22 cellular contexts compared by ENCODE assay signal in the genomic region with DNA sequence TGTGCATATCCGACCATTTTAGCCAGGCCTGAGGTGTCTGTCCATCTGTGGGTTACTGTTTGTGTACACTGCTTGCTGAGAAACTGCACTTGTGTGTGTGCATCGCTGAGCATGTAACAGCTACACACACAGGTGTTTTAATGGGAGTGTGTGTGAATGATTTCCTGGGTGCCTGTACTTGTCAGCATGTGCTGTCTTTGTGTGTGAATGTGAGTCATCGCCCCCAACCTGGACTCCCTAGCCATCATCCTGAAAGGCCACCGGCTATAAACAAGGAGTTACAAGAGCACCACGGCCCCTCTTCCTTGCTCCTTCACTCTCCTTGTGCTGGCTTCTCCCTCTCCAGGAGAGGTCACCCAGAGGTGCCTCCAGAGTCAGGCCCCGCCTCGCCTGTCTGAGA.
DNase-seq lines count a peak whose midpoint lies in the region; ATAC-seq and TF ChIP-seq lines count a peak whose summit lies in the region.
"Had no signal": no experiment of that assay in that cellular context is flagged by ENCODE, and none has a peak within 500 bp of the region (broad histone marks: within the 10 kb centered on the region; RNA-seq: fewer than 3 reads in every experiment).

No MANE protein-coding gene starts in this region.

- DNase-seq in NCI-H748 (lab: John Stamatoyannopoulos, UW; ENCODE audit: unreplicated experiment): peak; percentile 40
- no peak for DNase-seq in NCI-H748 treated with DMSO at 0.1 percent for 48 hours (lab: John Stamatoyannopoulos, UW)
- peak; percentile 18 for DNase-seq in RWPE1 (ENCODE audit: low spot score)
- peak; percentile 16 for DNase-seq in kidney epithelial cell (ENCODE audit: low read depth)
- no peak for DNase-seq in islet precursor cell
- no peak for DNase-seq in right cardiac atrium
- DNase-seq: activated B cell treated with CpG ODN at 0.5 μM for 24 hours; activated CD4-positive, alpha-beta T cell treated with anti-CD3 and anti-CD28 coated beads, Interleukin-2, amount 50 U/mL, for 4 hours; activated naive CD4-positive, alpha-beta T cell treated with anti-CD3 and anti-CD28 coated beads, Interleukin-2, amount 10 ng/mL, durations not matched to agents 7 days and 5 days; amniotic stem cell; IMR-90; kidney; NCI-H1105; NCI-H526 treated with DMSO at 0.1 percent for 48 hours; psoas muscle; Right ventricle myocardium superior; stimulated activated CD4-positive, alpha-beta T cell treated with anti-CD3 and anti-CD28 coated beads, Interleukin-1b, Interleukin-23, amount 100 ng/mL, for 48 hours; T1000; upper lobe of left lung had no signal

- H3K27me3 ChIP-seq in kidney epithelial cell (ENCODE audit: control insufficient read depth, insufficient read depth, low read length) (no peaks in the 10 kb centered on the region), right cardiac atrium (ENCODE audit: control insufficient read depth, insufficient read depth) (no peaks in the 10 kb centered on the region)
- H3K27me3 ChIP-seq: upper lobe of left lung had no signal

- no peaks in the 10 kb centered on the region for H3K9me3 ChIP-seq in right cardiac atrium (ENCODE audit: control insufficient read depth, low read length)
- H3K9me3 ChIP-seq: neutrophil, psoas muscle, upper lobe of left lung had no signal

- TF ChIP-seq CTCF in RWPE1 (conservative IDR thresholded peaks at IDR 0.05; ENCODE audit: low read depth) (no peak), kidney epithelial cell (IDR thresholded peaks at IDR 0.05; ENCODE audit: insufficient read depth, low read length, poor library complexity, severe bottlenecking) (no peak)

- H3K4me1 ChIP-seq in right cardiac atrium (ENCODE audit: control insufficient read depth, insufficient read depth, low read length): no peaks in the 10 kb centered on the region
- H3K4me1 ChIP-seq: psoas muscle had no signal

- whole genome bisulfite sequencing in right cardiac atrium: 76% methylated on average over 7 of the region's 7 CpGs

- intact Hi-C loops in right cardiac atrium (cut with DNase I): no loop called here

- CTCF ChIA-PET in RWPE1 (lab: Yijun Ruan, JAX): interaction anchor here (0.6 kb wide), 1 partner anchor 250 kb away, joined by 3 read pairs; no protein-coding TSS in a partner anchor

- H3K27ac ChIP-seq in RWPE1: no peak overlapping the region
- no peak overlapping the region for H3K27ac ChIP-seq in right cardiac atrium (ENCODE audit: low read length)
- H3K27ac ChIP-seq: neutrophil, psoas muscle, upper lobe of left lung had no signal

- no peak for ATAC-seq in right cardiac atrium
- no peak for ATAC-seq in GM18858 (IDR thresholded peaks at IDR 0.05; ENCODE audit: unreplicated experiment)
- no peak for ATAC-seq in SK-N-SH treated with all-trans-retinoic acid at 6 μM for 48 hours
- ATAC-seq: psoas muscle had no signal

- POLR2A ChIA-PET in RWPE1 (lab: Yijun Ruan, JAX; ENCODE audit: low non-redundant PET): no interaction called here

- H3K4me3 ChIP-seq in kidney epithelial cell (ENCODE audit: low read depth, low read length) (no peak overlapping the region), right cardiac atrium (ENCODE audit: low read length) (no peak overlapping the region)
- H3K4me3 ChIP-seq: psoas muscle, upper lobe of left lung had no signal

- no peaks in the 10 kb centered on the region for H3K36me3 ChIP-seq in kidney epithelial cell (ENCODE audit: control insufficient read depth, insufficient read depth, low read length)
- H3K36me3 ChIP-seq: neutrophil, upper lobe of left lung had no signal

TF ChIP-seq in SK-N-SH treated with all-trans-retinoic acid at 6 μM for 48 hours, 23 proteins besides CTCF, POLR2A, EP300 and RAD21:
- TF ChIP-seq OSR1 (CRISPR knock-in tag; IDR thresholded peaks at IDR 0.05) (no peak), SNAI2 (CRISPR knock-in tag; IDR thresholded peaks at IDR 0.05) (no peak), ISL1 (CRISPR knock-in tag; IDR thresholded peaks at IDR 0.05) (no peak), ZFP30 (CRISPR knock-in tag; IDR thresholded peaks at IDR 0.05) (no peak), ZNF565 (CRISPR knock-in tag; conservative IDR thresholded peaks at IDR 0.05; ENCODE audit: low read depth) (no peak), ZNF8 (CRISPR knock-in tag; IDR thresholded peaks at IDR 0.05) (no peak), ZNF70 (CRISPR knock-in tag; IDR thresholded peaks at IDR 0.05) (no peak), PPARA (CRISPR knock-in tag; IDR thresholded peaks at IDR 0.05; ENCODE audit: borderline replicate concordance) (no peak), ZC3H10 (CRISPR knock-in tag; IDR thresholded peaks at IDR 0.05) (no peak), TCF4 (CRISPR knock-in tag; IDR thresholded peaks at IDR 0.05; ENCODE audit: borderline replicate concordance) (no peak)
- TF ChIP-seq, protein P1, sequence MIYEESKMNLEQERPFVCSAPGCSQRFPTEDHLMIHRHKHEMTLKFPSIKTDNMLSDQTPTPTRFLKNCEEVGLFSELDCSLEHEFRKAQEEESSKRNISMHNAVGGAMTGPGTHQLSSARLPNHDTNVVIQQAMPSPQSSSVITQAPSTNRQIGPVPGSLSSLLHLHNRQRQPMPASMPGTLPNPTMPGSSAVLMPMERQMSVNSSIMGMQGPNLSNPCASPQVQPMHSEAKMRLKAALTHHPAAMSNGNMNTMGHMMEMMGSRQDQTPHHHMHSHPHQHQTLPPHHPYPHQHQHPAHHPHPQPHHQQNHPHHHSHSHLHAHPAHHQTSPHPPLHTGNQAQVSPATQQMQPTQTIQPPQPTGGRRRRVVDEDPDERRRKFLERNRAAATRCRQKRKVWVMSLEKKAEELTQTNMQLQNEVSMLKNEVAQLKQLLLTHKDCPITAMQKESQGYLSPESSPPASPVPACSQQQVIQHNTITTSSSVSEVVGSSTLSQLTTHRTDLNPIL (CRISPR knock-in tag; IDR thresholded peaks at IDR 0.05; ENCODE audit: low read depth): no peak
- TF ChIP-seq, protein P2, sequence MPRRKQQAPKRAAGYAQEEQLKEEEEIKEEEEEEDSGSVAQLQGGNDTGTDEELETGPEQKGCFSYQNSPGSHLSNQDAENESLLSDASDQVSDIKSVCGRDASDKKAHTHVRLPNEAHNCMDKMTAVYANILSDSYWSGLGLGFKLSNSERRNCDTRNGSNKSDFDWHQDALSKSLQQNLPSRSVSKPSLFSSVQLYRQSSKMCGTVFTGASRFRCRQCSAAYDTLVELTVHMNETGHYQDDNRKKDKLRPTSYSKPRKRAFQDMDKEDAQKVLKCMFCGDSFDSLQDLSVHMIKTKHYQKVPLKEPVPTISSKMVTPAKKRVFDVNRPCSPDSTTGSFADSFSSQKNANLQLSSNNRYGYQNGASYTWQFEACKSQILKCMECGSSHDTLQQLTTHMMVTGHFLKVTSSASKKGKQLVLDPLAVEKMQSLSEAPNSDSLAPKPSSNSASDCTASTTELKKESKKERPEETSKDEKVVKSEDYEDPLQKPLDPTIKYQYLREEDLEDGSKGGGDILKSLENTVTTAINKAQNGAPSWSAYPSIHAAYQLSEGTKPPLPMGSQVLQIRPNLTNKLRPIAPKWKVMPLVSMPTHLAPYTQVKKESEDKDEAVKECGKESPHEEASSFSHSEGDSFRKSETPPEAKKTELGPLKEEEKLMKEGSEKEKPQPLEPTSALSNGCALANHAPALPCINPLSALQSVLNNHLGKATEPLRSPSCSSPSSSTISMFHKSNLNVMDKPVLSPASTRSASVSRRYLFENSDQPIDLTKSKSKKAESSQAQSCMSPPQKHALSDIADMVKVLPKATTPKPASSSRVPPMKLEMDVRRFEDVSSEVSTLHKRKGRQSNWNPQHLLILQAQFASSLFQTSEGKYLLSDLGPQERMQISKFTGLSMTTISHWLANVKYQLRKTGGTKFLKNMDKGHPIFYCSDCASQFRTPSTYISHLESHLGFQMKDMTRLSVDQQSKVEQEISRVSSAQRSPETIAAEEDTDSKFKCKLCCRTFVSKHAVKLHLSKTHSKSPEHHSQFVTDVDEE (CRISPR knock-in tag; IDR thresholded peaks at IDR 0.05): no peak
- TF ChIP-seq, protein P3, sequence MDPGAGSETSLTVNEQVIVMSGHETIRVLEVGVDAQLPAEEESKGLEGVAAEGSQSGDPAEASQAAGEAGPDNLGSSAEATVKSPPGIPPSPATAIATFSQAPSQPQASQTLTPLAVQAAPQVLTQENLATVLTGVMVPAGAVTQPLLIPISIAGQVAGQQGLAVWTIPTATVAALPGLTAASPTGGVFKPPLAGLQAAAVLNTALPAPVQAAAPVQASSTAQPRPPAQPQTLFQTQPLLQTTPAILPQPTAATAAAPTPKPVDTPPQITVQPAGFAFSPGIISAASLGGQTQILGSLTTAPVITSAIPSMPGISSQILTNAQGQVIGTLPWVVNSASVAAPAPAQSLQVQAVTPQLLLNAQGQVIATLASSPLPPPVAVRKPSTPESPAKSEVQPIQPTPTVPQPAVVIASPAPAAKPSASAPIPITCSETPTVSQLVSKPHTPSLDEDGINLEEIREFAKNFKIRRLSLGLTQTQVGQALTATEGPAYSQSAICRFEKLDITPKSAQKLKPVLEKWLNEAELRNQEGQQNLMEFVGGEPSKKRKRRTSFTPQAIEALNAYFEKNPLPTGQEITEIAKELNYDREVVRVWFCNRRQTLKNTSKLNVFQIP (CRISPR knock-in tag; IDR thresholded peaks at IDR 0.05; ENCODE audit: borderline replicate concordance, low read depth): no peak
- TF ChIP-seq, protein P4, sequence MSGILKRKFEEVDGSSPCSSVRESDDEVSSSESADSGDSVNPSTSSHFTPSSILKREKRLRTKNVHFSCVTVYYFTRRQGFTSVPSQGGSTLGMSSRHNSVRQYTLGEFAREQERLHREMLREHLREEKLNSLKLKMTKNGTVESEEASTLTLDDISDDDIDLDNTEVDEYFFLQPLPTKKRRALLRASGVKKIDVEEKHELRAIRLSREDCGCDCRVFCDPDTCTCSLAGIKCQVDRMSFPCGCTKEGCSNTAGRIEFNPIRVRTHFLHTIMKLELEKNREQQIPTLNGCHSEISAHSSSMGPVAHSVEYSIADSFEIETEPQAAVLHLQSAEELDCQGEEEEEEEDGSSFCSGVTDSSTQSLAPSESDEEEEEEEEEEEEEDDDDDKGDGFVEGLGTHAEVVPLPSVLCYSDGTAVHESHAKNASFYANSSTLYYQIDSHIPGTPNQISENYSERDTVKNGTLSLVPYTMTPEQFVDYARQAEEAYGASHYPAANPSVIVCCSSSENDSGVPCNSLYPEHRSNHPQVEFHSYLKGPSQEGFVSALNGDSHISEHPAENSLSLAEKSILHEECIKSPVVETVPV (CRISPR knock-in tag; IDR thresholded peaks at IDR 0.05): no peak
TF ChIP-seq in SK-N-SH treated with all-trans-retinoic acid at 6 μM for 48 hours: peak in this region for 0.

Comparison
In these comparisons a context has a peak if more than half of its experiments do, and no peak if none do; other contexts are left out.
1. DNase-seq: peak in NCI-H748 (single experiment), RWPE1 (single experiment) and kidney epithelial cell (single experiment); none in NCI-H748 treated with DMSO at 0.1 percent for 48 hours (single experiment), islet precursor cell (single experiment) and right cardiac atrium (0 of 3).